In the genomic region with DNA sequence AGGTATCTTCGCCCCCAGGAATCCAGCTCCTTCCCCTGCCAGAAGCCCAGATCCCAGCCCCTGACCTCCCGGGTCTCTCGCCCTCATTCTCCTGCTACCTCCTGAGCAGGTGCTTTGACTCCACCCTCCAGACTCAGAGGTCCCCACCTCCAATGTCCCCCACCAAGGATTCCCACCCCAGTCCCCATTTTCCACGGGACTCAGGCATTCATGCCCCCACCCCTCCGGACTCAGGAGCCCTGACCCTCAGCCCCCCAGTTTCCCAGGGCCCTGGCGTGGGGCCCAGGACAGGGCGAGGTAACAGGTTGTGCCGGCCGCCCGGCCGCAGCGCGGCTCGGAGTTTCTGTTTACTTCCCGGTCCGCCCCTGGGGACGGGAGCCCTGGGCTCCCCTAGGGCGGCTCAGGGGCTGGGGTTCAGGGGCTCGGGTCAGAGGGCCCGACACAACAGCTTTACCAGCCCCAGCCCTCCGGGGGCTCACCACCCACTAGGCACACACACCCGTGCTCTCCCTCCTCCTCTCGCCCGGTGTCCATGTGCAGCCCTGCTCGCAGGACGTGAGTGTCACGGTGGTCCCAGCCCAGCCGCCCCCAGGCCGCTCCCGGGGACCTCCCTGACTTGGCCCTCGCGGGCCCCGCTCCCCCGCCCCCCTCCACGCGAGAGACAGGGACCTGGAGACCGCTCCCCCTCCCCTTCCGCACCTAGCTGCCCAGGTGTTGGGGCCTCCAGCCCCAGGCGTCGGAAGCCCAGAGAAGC, we compare ENCODE assay signal across 1 cellular context.
TF ChIP-seq lines count a peak whose summit lies in the region.

No MANE protein-coding gene starts in this region.

TF ChIP-seq in GM23338, 12 proteins besides CTCF, POLR2A, EP300 and RAD21:
- no peak for TF ChIP-seq ZNF331 (CRISPR knock-in tag; IDR thresholded peaks at IDR 0.05; ENCODE audit: low read depth)
- TF ChIP-seq EZH2 (IDR thresholded peaks at IDR 0.05; ENCODE audit: low read depth, unreplicated experiment): no peak
- TF ChIP-seq, protein P1, sequence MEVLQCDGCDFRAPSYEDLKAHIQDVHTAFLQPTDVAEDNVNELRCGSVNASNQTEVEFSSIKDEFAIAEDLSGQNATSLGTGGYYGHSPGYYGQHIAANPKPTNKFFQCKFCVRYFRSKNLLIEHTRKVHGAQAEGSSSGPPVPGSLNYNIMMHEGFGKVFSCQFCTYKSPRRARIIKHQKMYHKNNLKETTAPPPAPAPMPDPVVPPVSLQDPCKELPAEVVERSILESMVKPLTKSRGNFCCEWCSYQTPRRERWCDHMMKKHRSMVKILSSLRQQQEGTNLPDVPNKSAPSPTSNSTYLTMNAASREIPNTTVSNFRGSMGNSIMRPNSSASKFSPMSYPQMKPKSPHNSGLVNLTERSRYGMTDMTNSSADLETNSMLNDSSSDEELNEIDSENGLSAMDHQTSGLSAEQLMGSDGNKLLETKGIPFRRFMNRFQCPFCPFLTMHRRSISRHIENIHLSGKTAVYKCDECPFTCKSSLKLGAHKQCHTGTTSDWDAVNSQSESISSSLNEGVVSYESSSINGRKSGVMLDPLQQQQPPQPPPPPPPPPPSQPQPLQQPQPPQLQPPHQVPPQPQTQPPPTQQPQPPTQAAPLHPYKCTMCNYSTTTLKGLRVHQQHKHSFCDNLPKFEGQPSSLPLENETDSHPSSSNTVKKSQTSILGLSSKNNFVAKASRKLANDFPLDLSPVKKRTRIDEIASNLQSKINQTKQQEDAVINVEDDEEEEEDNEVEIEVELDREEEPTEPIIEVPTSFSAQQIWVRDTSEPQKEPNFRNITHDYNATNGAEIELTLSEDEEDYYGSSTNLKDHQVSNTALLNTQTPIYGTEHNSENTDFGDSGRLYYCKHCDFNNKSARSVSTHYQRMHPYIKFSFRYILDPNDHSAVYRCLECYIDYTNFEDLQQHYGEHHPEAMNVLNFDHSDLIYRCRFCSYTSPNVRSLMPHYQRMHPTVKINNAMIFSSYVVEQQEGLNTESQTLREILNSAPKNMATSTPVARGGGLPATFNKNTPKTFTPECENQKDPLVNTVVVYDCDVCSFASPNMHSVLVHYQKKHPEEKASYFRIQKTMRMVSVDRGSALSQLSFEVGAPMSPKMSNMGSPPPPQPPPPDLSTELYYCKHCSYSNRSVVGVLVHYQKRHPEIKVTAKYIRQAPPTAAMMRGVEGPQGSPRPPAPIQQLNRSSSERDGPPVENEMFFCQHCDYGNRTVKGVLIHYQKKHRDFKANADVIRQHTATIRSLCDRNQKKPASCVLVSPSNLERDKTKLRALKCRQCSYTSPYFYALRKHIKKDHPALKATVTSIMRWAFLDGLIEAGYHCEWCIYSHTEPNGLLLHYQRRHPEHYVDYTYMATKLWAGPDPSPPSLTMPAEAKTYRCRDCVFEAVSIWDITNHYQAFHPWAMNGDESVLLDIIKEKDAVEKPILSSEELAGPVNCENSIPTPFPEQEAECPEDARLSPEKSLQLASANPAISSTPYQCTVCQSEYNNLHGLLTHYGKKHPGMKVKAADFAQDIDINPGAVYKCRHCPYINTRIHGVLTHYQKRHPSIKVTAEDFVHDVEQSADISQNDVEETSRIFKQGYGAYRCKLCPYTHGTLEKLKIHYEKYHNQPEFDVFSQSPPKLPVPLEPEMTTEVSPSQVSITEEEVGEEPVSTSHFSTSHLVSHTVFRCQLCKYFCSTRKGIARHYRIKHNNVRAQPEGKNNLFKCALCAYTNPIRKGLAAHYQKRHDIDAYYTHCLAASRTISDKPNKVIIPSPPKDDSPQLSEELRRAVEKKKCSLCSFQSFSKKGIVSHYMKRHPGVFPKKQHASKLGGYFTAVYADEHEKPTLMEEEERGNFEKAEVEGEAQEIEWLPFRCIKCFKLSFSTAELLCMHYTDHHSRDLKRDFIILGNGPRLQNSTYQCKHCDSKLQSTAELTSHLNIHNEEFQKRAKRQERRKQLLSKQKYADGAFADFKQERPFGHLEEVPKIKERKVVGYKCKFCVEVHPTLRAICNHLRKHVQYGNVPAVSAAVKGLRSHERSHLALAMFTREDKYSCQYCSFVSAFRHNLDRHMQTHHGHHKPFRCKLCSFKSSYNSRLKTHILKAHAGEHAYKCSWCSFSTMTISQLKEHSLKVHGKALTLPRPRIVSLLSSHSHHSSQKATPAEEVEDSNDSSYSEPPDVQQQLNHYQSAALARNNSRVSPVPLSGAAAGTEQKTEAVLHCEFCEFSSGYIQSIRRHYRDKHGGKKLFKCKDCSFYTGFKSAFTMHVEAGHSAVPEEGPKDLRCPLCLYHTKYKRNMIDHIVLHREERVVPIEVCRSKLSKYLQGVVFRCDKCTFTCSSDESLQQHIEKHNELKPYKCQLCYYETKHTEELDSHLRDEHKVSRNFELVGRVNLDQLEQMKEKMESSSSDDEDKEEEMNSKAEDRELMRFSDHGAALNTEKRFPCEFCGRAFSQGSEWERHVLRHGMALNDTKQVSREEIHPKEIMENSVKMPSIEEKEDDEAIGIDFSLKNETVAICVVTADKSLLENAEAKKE (CRISPR knock-in tag; IDR thresholded peaks at IDR 0.05): no peak
- TF ChIP-seq POLR2AphosphoS5 (IDR thresholded peaks at IDR 0.05; ENCODE audit: low read depth): no peak
- TF ChIP-seq, protein P2, sequence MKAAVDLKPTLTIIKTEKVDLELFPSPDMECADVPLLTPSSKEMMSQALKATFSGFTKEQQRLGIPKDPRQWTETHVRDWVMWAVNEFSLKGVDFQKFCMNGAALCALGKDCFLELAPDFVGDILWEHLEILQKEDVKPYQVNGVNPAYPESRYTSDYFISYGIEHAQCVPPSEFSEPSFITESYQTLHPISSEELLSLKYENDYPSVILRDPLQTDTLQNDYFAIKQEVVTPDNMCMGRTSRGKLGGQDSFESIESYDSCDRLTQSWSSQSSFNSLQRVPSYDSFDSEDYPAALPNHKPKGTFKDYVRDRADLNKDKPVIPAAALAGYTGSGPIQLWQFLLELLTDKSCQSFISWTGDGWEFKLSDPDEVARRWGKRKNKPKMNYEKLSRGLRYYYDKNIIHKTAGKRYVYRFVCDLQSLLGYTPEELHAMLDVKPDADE (IDR thresholded peaks at IDR 0.05): no peak
- TF ChIP-seq CREB1 (CRISPR knock-in tag; IDR thresholded peaks at IDR 0.05; ENCODE audit: low read depth): no peak
- no peak for TF ChIP-seq JUNB (IDR thresholded peaks at IDR 0.05; ENCODE audit: unreplicated experiment)
- TF ChIP-seq EZH2phosphoT487 (IDR thresholded peaks at IDR 0.05; ENCODE audit: unreplicated experiment): no peak
- TF ChIP-seq, protein P3, sequence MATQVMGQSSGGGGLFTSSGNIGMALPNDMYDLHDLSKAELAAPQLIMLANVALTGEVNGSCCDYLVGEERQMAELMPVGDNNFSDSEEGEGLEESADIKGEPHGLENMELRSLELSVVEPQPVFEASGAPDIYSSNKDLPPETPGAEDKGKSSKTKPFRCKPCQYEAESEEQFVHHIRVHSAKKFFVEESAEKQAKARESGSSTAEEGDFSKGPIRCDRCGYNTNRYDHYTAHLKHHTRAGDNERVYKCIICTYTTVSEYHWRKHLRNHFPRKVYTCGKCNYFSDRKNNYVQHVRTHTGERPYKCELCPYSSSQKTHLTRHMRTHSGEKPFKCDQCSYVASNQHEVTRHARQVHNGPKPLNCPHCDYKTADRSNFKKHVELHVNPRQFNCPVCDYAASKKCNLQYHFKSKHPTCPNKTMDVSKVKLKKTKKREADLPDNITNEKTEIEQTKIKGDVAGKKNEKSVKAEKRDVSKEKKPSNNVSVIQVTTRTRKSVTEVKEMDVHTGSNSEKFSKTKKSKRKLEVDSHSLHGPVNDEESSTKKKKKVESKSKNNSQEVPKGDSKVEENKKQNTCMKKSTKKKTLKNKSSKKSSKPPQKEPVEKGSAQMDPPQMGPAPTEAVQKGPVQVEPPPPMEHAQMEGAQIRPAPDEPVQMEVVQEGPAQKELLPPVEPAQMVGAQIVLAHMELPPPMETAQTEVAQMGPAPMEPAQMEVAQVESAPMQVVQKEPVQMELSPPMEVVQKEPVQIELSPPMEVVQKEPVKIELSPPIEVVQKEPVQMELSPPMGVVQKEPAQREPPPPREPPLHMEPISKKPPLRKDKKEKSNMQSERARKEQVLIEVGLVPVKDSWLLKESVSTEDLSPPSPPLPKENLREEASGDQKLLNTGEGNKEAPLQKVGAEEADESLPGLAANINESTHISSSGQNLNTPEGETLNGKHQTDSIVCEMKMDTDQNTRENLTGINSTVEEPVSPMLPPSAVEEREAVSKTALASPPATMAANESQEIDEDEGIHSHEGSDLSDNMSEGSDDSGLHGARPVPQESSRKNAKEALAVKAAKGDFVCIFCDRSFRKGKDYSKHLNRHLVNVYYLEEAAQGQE (IDR thresholded peaks at IDR 0.05; ENCODE audit: unreplicated experiment): no peak
- no peak for TF ChIP-seq NANOG (IDR thresholded peaks at IDR 0.05; ENCODE audit: borderline replicate concordance)
- TF ChIP-seq ZNF114 (CRISPR knock-in tag; IDR thresholded peaks at IDR 0.05): no peak
- no peak for TF ChIP-seq STAT1 (IDR thresholded peaks at IDR 0.05; ENCODE audit: unreplicated experiment)
TF ChIP-seq in GM23338: peak in this region for 0.
